Comparison of ENCODE assay signal across 19 cellular contexts in genomic region chr11:119723952-119724325, GRCh38. TPM values are rescaled to one million over a fixed set of nuclear protein-coding genes. Genes with fewer than 3 reads are reported as not detected.
A peak's percentile ranks its signal among the peaks of the same experiment; 100 is the strongest.
DNase-seq lines count a peak whose midpoint lies in the region; ATAC-seq and TF ChIP-seq lines count a peak whose summit lies in the region.
"Had no signal": no experiment of that assay in that cellular context is flagged by ENCODE, and none has a peak within 500 bp of the region (broad histone marks: within the 10 kb centered on the region; RNA-seq: fewer than 3 reads in every experiment).

No MANE protein-coding gene starts in this region.

- BruUV-seq in MCF 10A (replicated peaks; lab: Mats Ljungman, UMichigan) = no TSS peak
- no TSS peak for BruUV-seq in mammary epithelial cell (replicated peaks; lab: Mats Ljungman, UMichigan)

- H3K79me2 ChIP-seq in mammary epithelial cell (ENCODE audit: insufficient read depth, low read length) = peaks cover 99% of the 10 kb centered on the region

- H3K4me3 ChIP-seq in breast epithelium (no peak overlapping the region), mammary epithelial cell (replicated peaks in 1 of 3; ENCODE audit: insufficient read depth in 1 of 3, low read depth in 2 of 3, low read length in 3 of 3) (no peak overlapping the region), sigmoid colon (no peak overlapping the region)
- H3K4me3 ChIP-seq: GM12878 had no signal

- no peak overlapping the region for H3K4me3 Mint-ChIP-seq in MCF 10A (ENCODE audit: unreplicated experiment)
- H3K4me3 Mint-ChIP-seq in type B pancreatic cell = peak overlapping the region; percentile 99
- H3K4me3 Mint-ChIP-seq: CD4-positive, alpha-beta memory T cell had no signal

- ATAC-seq in left colon = peak; percentile 20

- no peak overlapping the region for H3K27ac Mint-ChIP-seq in MCF 10A (ENCODE audit: low read depth, unreplicated experiment)
- H3K27ac Mint-ChIP-seq in type B pancreatic cell = peak overlapping the region; percentile 65

- H3K9me3 ChIP-seq in breast epithelium (no peaks in the 10 kb centered on the region), mammary epithelial cell (replicated peaks; ENCODE audit: insufficient read depth, low read length) (no peaks in the 10 kb centered on the region), sigmoid colon (no peaks in the 10 kb centered on the region)
- H3K9me3 ChIP-seq: BE2C had no signal

- H3K4me1 Mint-ChIP-seq in MCF 10A (ENCODE audit: insufficient read depth, unreplicated experiment) (peaks cover 46% of the 10 kb centered on the region), type B pancreatic cell (ENCODE audit: unreplicated experiment) (peaks cover 56% of the 10 kb centered on the region)

- H3K36me3 ChIP-seq in breast epithelium (no peaks in the 10 kb centered on the region), mammary epithelial cell (ENCODE audit: insufficient read depth, low read length) (peaks cover 4% of the 10 kb centered on the region), sigmoid colon (no peaks in the 10 kb centered on the region)

- H3K9ac ChIP-seq in mammary epithelial cell (ENCODE audit: insufficient read depth, low read length) = no peak overlapping the region

- CTCF ChIA-PET in MCF 10A (lab: Yijun Ruan, JAX) (interaction anchor here (0.6 to 6.2 kb wide), 5 partner anchors 23 to 569 kb away, joined by 3 to 39 read pairs (median 3); no protein-coding TSS in a partner anchor), mammary epithelial cell (lab: Charles Lee; ENCODE audit: low non-redundant PET) (no interaction called here)

- no peaks in the 10 kb centered on the region for H3K27me3 Mint-ChIP-seq in MCF 10A (ENCODE audit: insufficient read depth, unreplicated experiment)
- no peaks in the 10 kb centered on the region for H3K27me3 Mint-ChIP-seq in type B pancreatic cell

- H3K27ac ChIP-seq in breast epithelium (peak overlapping the region; percentile 25 to 36), mammary epithelial cell (ENCODE audit: insufficient read depth, low read depth, low read length) (peak overlapping the region; percentile 3), sigmoid colon (no peak overlapping the region)
- H3K27ac ChIP-seq: 22Rv1 had no signal

- no peak overlapping the region for H2AFZ ChIP-seq in mammary epithelial cell (ENCODE audit: low read depth, low read length)

- H3K36me3 Mint-ChIP-seq in MCF 10A (ENCODE audit: insufficient read depth, unreplicated experiment) = no peaks in the 10 kb centered on the region
- H3K36me3 Mint-ChIP-seq in type B pancreatic cell = peaks cover 4% of the 10 kb centered on the region

- H3K27me3 ChIP-seq in breast epithelium = no peaks in the 10 kb centered on the region
- no peaks in the 10 kb centered on the region for H3K27me3 ChIP-seq in mammary epithelial cell (ENCODE audit: insufficient read depth, low read length)
- no peaks in the 10 kb centered on the region for H3K27me3 ChIP-seq in sigmoid colon
- H3K27me3 ChIP-seq: BE2C had no signal

- TF ChIP-seq POLR2A in breast epithelium (IDR thresholded peaks at IDR 0.05) (no peak), sigmoid colon (IDR thresholded peaks at IDR 0.05) (no peak)

- H3K9me3 Mint-ChIP-seq in MCF 10A (ENCODE audit: unreplicated experiment) (no peaks in the 10 kb centered on the region), type B pancreatic cell (no peaks in the 10 kb centered on the region)
- H3K9me3 Mint-ChIP-seq: CD4-positive, alpha-beta memory T cell had no signal

- intact Hi-C loops in breast epithelium (cut with DNase I; ENCODE audit: low total_unique reads) = loop anchor here (5.0 kb wide), 1 partner anchor 52 kb away; no protein-coding TSS in a partner anchor
- intact Hi-C loops in MCF 10A (cut with micrococcal nuclease) = loop anchor here (10.0 kb wide), 1 partner anchor 381 kb away; no protein-coding TSS in a partner anchor
- intact Hi-C loops in mammary epithelial cell (cut with micrococcal nuclease) = loop anchor here (10.0 kb wide), 2 partner anchors 271 to 339 kb away; partner anchors contain the start of gene USP2
- intact Hi-C loops in left colon (cut with DNase I, micrococcal nuclease) = no loop called here
- intact Hi-C loops in sigmoid colon (cut with DNase I) = loop anchor here (10.0 kb wide), 1 partner anchor 359 kb away; no protein-coding TSS in a partner anchor

- H3K4me2 ChIP-seq in mammary epithelial cell (ENCODE audit: insufficient read depth, low read depth, low read length) = peak overlapping the region; percentile 78

- POLR2A ChIA-PET in MCF 10A (lab: Yijun Ruan, JAX) = interaction anchor here (6.5 kb wide), 1 partner anchor 31 kb away, joined by 61 read pairs; no protein-coding TSS in a partner anchor

- dilution Hi-C loops in mammary epithelial cell (cut with HindIII; ENCODE audit: low sequenced_read_pairs) = loop anchor here (25.0 kb wide), 1 partner anchor 612 kb away; the partner anchor contains the start of genes C2CD2L, DPAGT1 and HINFP

- in situ Hi-C loops in mammary epithelial cell (cut with MboI; ENCODE audit: low sequenced_read_pairs in 2 of 2) = loop anchor here in 1 of 2 donors (10.0 kb wide), 1 partner anchor 49 kb away; no protein-coding TSS in a partner anchor

- no peak for TF ChIP-seq EP300 in sigmoid colon (IDR thresholded peaks at IDR 0.05)

- DNase-seq in breast epithelium (ENCODE audit: low spot score in 2 of 2) (no peak), MCF 10A (ENCODE audit: unreplicated experiment) (no peak), mammary epithelial cell (no peak), left colon (no peak), type B pancreatic cell (ENCODE audit: extremely low spot score, unreplicated experiment) (no peak), OCI-M2 (lab: John Stamatoyannopoulos, UW; ENCODE audit: unreplicated experiment) (no peak), hippocampal formation (lab: John Stamatoyannopoulos, UW) (no peak), sigmoid colon (no peak)
- DNase-seq: BE2C; CD4-positive, alpha-beta memory T cell; DND-41; GDM1; GOT3; KBM-7; NCI-H1092 treated with DMSO at 0.1 percent for 48 hours; NCI-H2081 treated with DMSO at 0.1 percent for 48 hours; NCI-H510A treated with DMSO at 0.1 percent for 48 hours had no signal

- 48% methylated on average over 4 of the region's 4 CpGs for WGBS in mammary epithelial cell (ENCODE audit: low coverage, missing lambda C conversion rate)
- WGBS in sigmoid colon, 2 donors = 20 to 66% methylated on average over 4 of the region's 4 CpGs

- H4K20me1 ChIP-seq in mammary epithelial cell (ENCODE audit: insufficient read depth, low read length) = no peaks in the 10 kb centered on the region

- H3K4me1 ChIP-seq in breast epithelium = peaks cover 0 to 15% of the 10 kb centered on the region in 2 donors
- peaks cover 65% of the 10 kb centered on the region for H3K4me1 ChIP-seq in mammary epithelial cell (ENCODE audit: insufficient read depth, low read length)
- peaks cover 0 to 25% (median 20%) of the 10 kb centered on the region in 4 donors for H3K4me1 ChIP-seq in sigmoid colon

- TF ChIP-seq CTCF in breast epithelium (IDR thresholded peaks at IDR 0.05) (no peak), MCF 10A (IDR thresholded peaks at IDR 0.05; ENCODE audit: unreplicated experiment) (no peak), mammary epithelial cell (conservative IDR thresholded peaks at IDR 0.05 in 1 of 2, IDR thresholded peaks at IDR 0.05 in 1 of 2; ENCODE audit: extremely low read depth in 1 of 2, insufficient read depth in 1 of 2, low read depth in 1 of 2, low read length in 2 of 2) (no peak), type B pancreatic cell (conservative IDR thresholded peaks at IDR 0.05) (no peak), sigmoid colon (IDR thresholded peaks at IDR 0.05) (no peak)

RNA-seq across cellular contexts. Expression of gene NECTIN1, which starts 5.1 kb away (rescaled TPM):
- 1 to 10 TPM; 2.6 to 6.6 (median 4.5) TPM for total RNA-seq in breast epithelium
- 59.2 and 78.6 TPM in 2 replicates for total RNA-seq in MCF 10A (2022)
- 100 to 1,000 TPM in 1 of 2 donors, 10 to 100 TPM in 1; 60.8 to 162 TPM for total RNA-seq in mammary epithelial cell
- polyA plus RNA-seq in mammary epithelial cell = 103 TPM
- polyA minus RNA-seq in mammary epithelial cell = 278 TPM
- total RNA-seq in left colon = 10 to 100 TPM; 43.9 to 44.1 TPM
- 62.9 and 128 TPM in 2 replicates for total RNA-seq in type B pancreatic cell (ENCODE audit: low replicate concordance)
- total RNA-seq in sigmoid colon = 1 to 10 TPM in 3 of 4 donors, under 1 TPM in 1; 0.16 to 1.7 (median 1.1) TPM
- polyA plus RNA-seq in sigmoid colon = 10 to 100 TPM in 1 of 3 donors, 1 to 10 TPM in 2; 2.8 to 19.0 (median 6.6) TPM

Comparison
In these comparisons a context has a peak if more than half of its experiments do, and no peak if none do; other contexts are left out.
1. H3K27ac ChIP-seq: peak in breast epithelium (2 of 2) and mammary epithelial cell (single experiment); none in sigmoid colon (0 of 4).
2. intact Hi-C loops: an anchor here in breast epithelium (5.0 kb wide), MCF 10A (10.0 kb wide), mammary epithelial cell (10.0 kb wide) and sigmoid colon (10.0 kb wide); none called in left colon.